ENCODE assay signal across 8 cellular contexts in genomic region chr3:43105597-43106292, GRCh38. TPM values are rescaled to one million over a fixed set of nuclear protein-coding genes. Genes with fewer than 3 reads are reported as not detected.
DNase-seq lines count a peak whose midpoint lies in the region; ATAC-seq, FAIRE-seq and TF ChIP-seq lines count a peak whose summit lies in the region.

Gene POMGNT2, minus strand, starts transcription at chr3:43106079. Its CDS starts 24,648 bp downstream, at chr3:43081431.

- H3K9me3 ChIP-seq in kidney (ENCODE audit: control insufficient read depth in 1 of 2, low read length in 2 of 2) = no peaks in the 10 kb centered on the region

- FAIRE-seq in kidney (lab: Jason Lieb, UNC) = no peak

- ATAC-seq in GM18520 (IDR thresholded peaks at IDR 0.05; ENCODE audit: unreplicated experiment) = peak; percentile 92
- peak; percentile 87 for ATAC-seq in HG03135 (IDR thresholded peaks at IDR 0.05; ENCODE audit: unreplicated experiment)

- H3K9ac ChIP-seq in kidney (ENCODE audit: low read length in 2 of 2) = peak within 1 kb of the TSS; percentile 13 to 72

- H3K36me3 ChIP-seq in kidney (ENCODE audit: control insufficient read depth in 1 of 2, insufficient read depth in 2 of 2, low read length in 2 of 2) = no peaks in the 10 kb centered on the region

- peak within 1 kb of the TSS; percentile 44 for H3K27ac ChIP-seq in 22Rv1
- H3K27ac ChIP-seq in kidney (ENCODE audit: low read depth in 2 of 2, low read length in 2 of 2) = no peak within 1 kb of the TSS

- intact Hi-C loops in kidney (cut with DNase I) = no loop called here

- DNase-seq in NCI-H446 treated with DMSO at 0.1 percent for 48 hours (lab: John Stamatoyannopoulos, UW) (peak; percentile 45), choroid plexus epithelial cell (ENCODE audit: low read depth) (peak; percentile 81), kidney (peak; percentile 96)
- DNase-seq in activated CD4-positive, alpha-beta T cell treated with anti-CD3 and anti-CD28 coated beads for 4 hours = peak; percentile 87
- peak; percentile 75 to 83 (median 77) for DNase-seq in stimulated activated CD4-positive, alpha-beta T cell treated with anti-CD3 and anti-CD28 coated beads, Interleukin-12 subunit alpha, Interleukin-12 subunit beta, amount 100 ng/mL, for 48 hours (ENCODE audit: low read depth in 2 of 3, low spot score in 1 of 3)

- no peak for TF ChIP-seq CTCF in 22Rv1 (IDR thresholded peaks at IDR 0.05)
- no peak for TF ChIP-seq CTCF in choroid plexus epithelial cell (conservative IDR thresholded peaks at IDR 0.05; ENCODE audit: low read depth, low read length)
- TF ChIP-seq CTCF in kidney (IDR thresholded peaks at IDR 0.05; ENCODE audit: borderline replicate concordance, extremely low read depth, insufficient read depth) = peak; percentile 6

- H3K4me1 ChIP-seq in kidney (ENCODE audit: control insufficient read depth in 1 of 2, insufficient read depth in 1 of 2, low read depth in 1 of 2, low read length in 2 of 2) = peaks cover 8 to 9% of the 10 kb centered on the region in 2 donors

- H3K4me3 ChIP-seq in choroid plexus epithelial cell (ENCODE audit: low read depth, low read length) (peak within 1 kb of the TSS; percentile 76), kidney (ENCODE audit: low read length in 2 of 2) (peak within 1 kb of the TSS; percentile 82 to 83)

RNA-seq across cellular contexts. Expression of gene POMGNT2, which starts in this region (rescaled TPM):
- total RNA-seq in kidney = 15.4 TPM
- polyA plus RNA-seq in kidney (ENCODE audit: insufficient read depth, low read depth, low replicate concordance) = 16.0 TPM

Comparison
In these comparisons a context has a peak if more than half of its experiments do, and no peak if none do; other contexts are left out.
1. DNase-seq: peak in every context shown above with its lines; median percentile 96 in kidney; 87 in activated CD4-positive, alpha-beta T cell treated with anti-CD3 and anti-CD28 coated beads for 4 hours; 81 in choroid plexus epithelial cell; 77 in stimulated activated CD4-positive, alpha-beta T cell treated with anti-CD3 and anti-CD28 coated beads, Interleukin-12 subunit alpha, Interleukin-12 subunit beta, amount 100 ng/mL, for 48 hours; 45 in NCI-H446 treated with DMSO at 0.1 percent for 48 hours.